ENCODE assay signal across 11 cellular contexts in genomic region chr10:63262674-63263073, GRCh38.
DNase-seq lines count a peak whose midpoint lies in the region; ATAC-seq and TF ChIP-seq lines count a peak whose summit lies in the region.
"Had no signal": no experiment of that assay in that cellular context is flagged by ENCODE, and none has a peak within 500 bp of the region (broad histone marks: within the 10 kb centered on the region; RNA-seq: fewer than 3 reads in every experiment).

No MANE protein-coding gene starts in this region.

- H3K27ac Mint-ChIP-seq in CD14-positive monocyte (peak overlapping the region; percentile 16 to 78 (median 65)), HFFc6 (peak overlapping the region; percentile 16; the same call in 1 of the 2 replicates)
- peak overlapping the region in 1 of 2 donors; percentile 19 for H3K27ac Mint-ChIP-seq in natural killer cell treated with Interleukin-12 subunit alpha and Interleukin-12 subunit beta and Interleukin-15 and Interleukin-18, amount 100 ng/mL, for 72 hours

- H3K36me3 Mint-ChIP-seq in CD14-positive monocyte (peaks cover 44 to 46% of the 10 kb centered on the region in 2 donors), HFFc6 (ENCODE audit: low read depth) (peaks cover 11% of the 10 kb centered on the region)
- peaks cover 12% of the 10 kb centered on the region for H3K36me3 Mint-ChIP-seq in natural killer cell treated with Interleukin-12 subunit alpha and Interleukin-12 subunit beta and Interleukin-15 and Interleukin-18, amount 100 ng/mL, for 72 hours

- H3K27me3 Mint-ChIP-seq in CD14-positive monocyte (ENCODE audit: low read depth in 3 of 3), result no peaks in the 10 kb centered on the region
- H3K27me3 Mint-ChIP-seq in HFFc6 (ENCODE audit: insufficient read depth), result peaks cover 5% of the 10 kb centered on the region; the same call in 1 of the 2 replicates
- no peaks in the 10 kb centered on the region for H3K27me3 Mint-ChIP-seq in natural killer cell treated with Interleukin-12 subunit alpha and Interleukin-12 subunit beta and Interleukin-15 and Interleukin-18, amount 100 ng/mL, for 72 hours

- intact Hi-C loops in CD14-positive monocyte (cut with micrococcal nuclease) (loop anchor here (10.0 kb wide), 3 partner anchors 202 to 442 kb away; partner anchors contain the start of genes JMJD1C (in 1 of the 2) and REEP3 (in 1 of the 2)), ascending aorta (cut with DNase I) (no loop called here)

- no peaks in the 10 kb centered on the region for H3K27me3 ChIP-seq in ascending aorta

- peak overlapping the region; percentile 43 to 49 for H3K27ac ChIP-seq in ascending aorta

- DNase-seq in CD14-positive monocyte (ENCODE audit: low spot score) (no peak), HFFc6 (no peak), ascending aorta (ENCODE audit: low spot score in 2 of 2) (no peak), T1000 (lab: John Stamatoyannopoulos, UW) (no peak), NCI-H1436 (lab: John Stamatoyannopoulos, UW) (no peak), AML-193 (lab: John Stamatoyannopoulos, UW) (no peak)
- DNase-seq in natural killer cell treated with Interleukin-12 subunit alpha and Interleukin-12 subunit beta and Interleukin-15 and Interleukin-18, amount 100 ng/mL, for 72 hours (ENCODE audit: low spot score), result no peak
- DNase-seq: amygdala, foreskin fibroblast, NCI-H345 had no signal

- peak overlapping the region; percentile 56 to 76 for H3K4me3 Mint-ChIP-seq in CD14-positive monocyte
- no peak overlapping the region for H3K4me3 Mint-ChIP-seq in HFFc6
- H3K4me3 Mint-ChIP-seq in natural killer cell treated with Interleukin-12 subunit alpha and Interleukin-12 subunit beta and Interleukin-15 and Interleukin-18, amount 100 ng/mL, for 72 hours, result peak overlapping the region; percentile 30

- H3K9me3 Mint-ChIP-seq in CD14-positive monocyte (no peaks in the 10 kb centered on the region), HFFc6 (no peaks in the 10 kb centered on the region)
- H3K9me3 Mint-ChIP-seq in natural killer cell treated with Interleukin-12 subunit alpha and Interleukin-12 subunit beta and Interleukin-15 and Interleukin-18, amount 100 ng/mL, for 72 hours, result no peaks in the 10 kb centered on the region

- peaks cover 12 to 26% of the 10 kb centered on the region in 2 donors for H3K4me1 ChIP-seq in ascending aorta

- no peaks in the 10 kb centered on the region for H3K36me3 ChIP-seq in ascending aorta

- H3K4me3 ChIP-seq in ascending aorta, result peak overlapping the region in 1 of 2 donors; percentile 30

- H3K9me3 ChIP-seq in ascending aorta, result no peaks in the 10 kb centered on the region

- H3K4me1 Mint-ChIP-seq in CD14-positive monocyte (peaks cover 54% of the 10 kb centered on the region), HFFc6 (ENCODE audit: low read depth) (peaks cover 56% of the 10 kb centered on the region)
- peaks cover 29 to 48% of the 10 kb centered on the region in 2 donors for H3K4me1 Mint-ChIP-seq in natural killer cell treated with Interleukin-12 subunit alpha and Interleukin-12 subunit beta and Interleukin-15 and Interleukin-18, amount 100 ng/mL, for 72 hours (ENCODE audit: low read depth in 2 of 2)

- TF ChIP-seq CTCF in CD14-positive monocyte (IDR thresholded peaks at IDR 0.05) (no peak), HFFc6 (IDR thresholded peaks at IDR 0.05) (no peak), ascending aorta (IDR thresholded peaks at IDR 0.05) (no peak)

- no peak for ATAC-seq in natural killer cell treated with Interleukin-12 subunit alpha and Interleukin-12 subunit beta and Interleukin-15 and Interleukin-18, amount 100 ng/mL, for 72 hours
- ATAC-seq in HG03196 (IDR thresholded peaks at IDR 0.05; ENCODE audit: unreplicated experiment), result no peak
